Comparison of ENCODE assay signal across 28 cellular contexts in the genomic region with DNA sequence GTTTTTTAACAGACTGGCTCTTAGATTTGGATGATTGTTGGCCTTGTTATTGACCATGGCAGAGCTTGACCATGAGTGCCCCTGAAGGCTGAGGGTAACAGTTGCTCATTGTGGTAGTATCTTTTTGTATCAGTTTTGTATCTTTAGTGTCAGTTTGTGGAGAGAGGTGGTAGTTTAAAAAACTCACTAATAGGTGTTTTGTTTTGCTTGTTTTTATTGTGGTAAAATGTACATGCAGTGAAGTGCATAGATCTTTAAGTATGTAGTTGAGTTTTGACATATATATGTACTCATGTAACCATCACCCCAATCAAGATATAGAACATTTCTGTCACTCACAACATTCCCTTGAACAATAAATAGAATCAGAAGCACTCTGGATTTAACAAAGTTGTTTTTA. TPM values are rescaled to one million over a fixed set of nuclear protein-coding genes. Genes with fewer than 3 reads are reported as not detected.
A peak's percentile ranks its signal among the peaks of the same experiment; 100 is the strongest.
DNase-seq lines count a peak whose midpoint lies in the region; ATAC-seq, FAIRE-seq and TF ChIP-seq lines count a peak whose summit lies in the region.
"Had no signal": no experiment of that assay in that cellular context is flagged by ENCODE, and none has a peak within 500 bp of the region (broad histone marks: within the 10 kb centered on the region; RNA-seq: fewer than 3 reads in every experiment).

No MANE protein-coding gene starts in this region.

- H3K4me1 ChIP-seq in K562 (replicated peaks in 1 of 2; ENCODE audit: control insufficient read depth in 2 of 2, insufficient read depth in 2 of 2, low read length in 2 of 2), result peaks cover 10 to 30% of the 10 kb centered on the region in 2 experiments; a peak in 4 of 5 replicates
- H3K4me1 ChIP-seq: neural progenitor cell, parathyroid adenoma, testis had no signal

- peak; percentile 22 for DNase-seq in GM12865 (ENCODE audit: low read depth)
- no peak for DNase-seq in K562 (ENCODE audit: extremely low read depth in 1 of 4, low spot score in 3 of 4)
- DNase-seq: ACHN; activated CD4-positive, alpha-beta T cell treated with anti-CD3 and anti-CD28 coated beads for 1 hour; activated CD8-positive, alpha-beta T cell treated with anti-CD3 and anti-CD28 coated beads for 36 hours; activated effector memory CD4-positive, alpha-beta T cell treated with anti-CD3 and anti-CD28 coated beads, Interleukin-2, amount 50 U/mL, for 16 hours; gastrocnemius medialis; HFFc6; kidney glomerular epithelial cell; NCI-H146; NCI-H446; NCI-H748 treated with DMSO at 0.1 percent for 48 hours; Peyer's patch; right cardiac atrium; SHP77 treated with DMSO at 0.1 percent for 48 hours; stimulated activated CD4-positive, alpha-beta T cell treated with anti-CD3 and anti-CD28 coated beads, Interleukin-1b, Interleukin-23, amount 100 ng/mL, for 48 hours; stimulated activated naive CD8-positive, alpha-beta T cell treated with anti-CD3 and anti-CD28 coated beads, Interleukin-15, Interleukin-2, amounts not matched to agents 100 U/mL and 50 U/mL, for 24 hours; testis; uterus had no signal

- H3K9me1 ChIP-seq in K562 (ENCODE audit: control insufficient read depth, insufficient read depth, low read length), result no peaks in the 10 kb centered on the region

- no peak for TF ChIP-seq RAD21 in K562 (CRISPR knock-in tag; conservative IDR thresholded peaks at IDR 0.05 in 1 of 2, IDR thresholded peaks at IDR 0.05 in 1 of 2)

- no peak overlapping the region for H2AFZ ChIP-seq in K562 (ENCODE audit: low read depth, low read length)
- H2AFZ ChIP-seq: GM23338, neural progenitor cell, parathyroid adenoma had no signal

- CTCF ChIA-PET in K562 (lab: Yijun Ruan, JAX; ENCODE audit: low intra/inter-chr PET ratio), result no interaction called here

- TF ChIP-seq EP300 in K562 (IDR thresholded peaks at IDR 0.05; ENCODE audit: low read length), result no peak

- H4K20me1 ChIP-seq in K562 (replicated peaks; ENCODE audit: control insufficient read depth, insufficient read depth, low read length), result peaks cover 6% of the 10 kb centered on the region; the same call in 1 of the 2 replicates

- 0 out of 3 replicates have a peak, but pooled peaks cover 2% of the 10 kb centered on the region for H3K36me3 ChIP-seq in K562 (ENCODE audit: control insufficient read depth, insufficient read depth, low read length)
- H3K36me3 ChIP-seq: gastrocnemius medialis, neural progenitor cell, Peyer's patch, uterus had no signal

- no peaks in the 10 kb centered on the region for H3K27me3 ChIP-seq in K562 (ENCODE audit: control insufficient read depth in 2 of 2, insufficient read depth in 2 of 2, low read length in 2 of 2)
- H3K27me3 ChIP-seq: gastrocnemius medialis, neural progenitor cell, Peyer's patch, testis, uterus had no signal

- intact Hi-C loops in K562 (cut with micrococcal nuclease), result no loop called here

- ATAC-seq in GM18870 (IDR thresholded peaks at IDR 0.05; ENCODE audit: unreplicated experiment) (peak; percentile 65), HG03432 (IDR thresholded peaks at IDR 0.05; ENCODE audit: unreplicated experiment) (peak; percentile 40), K562 (no peak), GM19452 (IDR thresholded peaks at IDR 0.05; ENCODE audit: unreplicated experiment) (no peak), GM21360 (IDR thresholded peaks at IDR 0.05; ENCODE audit: unreplicated experiment) (no peak), HG02678 (IDR thresholded peaks at IDR 0.05; ENCODE audit: unreplicated experiment) (no peak)
- ATAC-seq: activated CD8-positive, alpha-beta T cell treated with anti-CD3 and anti-CD28 coated beads for 36 hours; gastrocnemius medialis; GM23338; HepG2; right cardiac atrium; stimulated activated naive CD8-positive, alpha-beta T cell treated with anti-CD3 and anti-CD28 coated beads, Interleukin-15, Interleukin-2, amounts not matched to agents 100 U/mL and 50 U/mL, for 24 hours had no signal

- BruUV-seq in K562 (replicated peaks; lab: Mats Ljungman, UMichigan), result no TSS peak

- H3K4me3 ChIP-seq in GM12865 (ENCODE audit: low read depth, low read length) (no peak overlapping the region), K562 (no peak overlapping the region)
- H3K4me3 ChIP-seq: gastrocnemius medialis, GM23338, neural progenitor cell, Peyer's patch, testis, uterus had no signal

- POLR2A ChIA-PET in K562 (lab: Yijun Ruan, JAX), result interaction anchor here (0.6 kb wide), 1 partner anchor 828 kb away, joined by 3 read pairs; no protein-coding TSS in a partner anchor

- H3K27ac ChIP-seq in K562 (ENCODE audit: extremely low read depth, low read depth, low read length), result no peak overlapping the region
- H3K27ac ChIP-seq: gastrocnemius medialis, neural progenitor cell, parathyroid adenoma, Peyer's patch, testis, uterus had no signal

- in situ Hi-C loops in K562 (cut with MboI), result no loop called here

- no peak for FAIRE-seq in K562 (lab: Jason Lieb, UNC)
- FAIRE-seq: HepG2 had no signal

- no peak for TF ChIP-seq POLR2A in K562 (conservative IDR thresholded peaks at IDR 0.05)

- no peak for TF ChIP-seq CTCF in GM12865 (IDR thresholded peaks at IDR 0.05; ENCODE audit: insufficient read depth, low read depth, low read length, missing control alignments)
- TF ChIP-seq CTCF in K562 (IDR thresholded peaks at IDR 0.05 in 2 of 3, conservative IDR thresholded peaks at IDR 0.05 in 1 of 3; ENCODE audit: insufficient read depth in 2 of 3, low read depth in 1 of 3, low read length in 3 of 3), result no peak

- no peak overlapping the region for H3K4me2 ChIP-seq in K562 (ENCODE audit: insufficient read depth, low read length)
- H3K4me2 ChIP-seq: GM23338, neural progenitor cell had no signal

- no peak overlapping the region for H3K9ac ChIP-seq in K562 (ENCODE audit: insufficient read depth in 1 of 2, low read depth in 2 of 2, low read length in 2 of 2)
- H3K9ac ChIP-seq: neural progenitor cell, parathyroid adenoma had no signal

- no peaks in the 10 kb centered on the region for H3K9me3 ChIP-seq in K562 (replicated peaks; ENCODE audit: control insufficient read depth, insufficient read depth, low read depth, low read length)
- H3K9me3 ChIP-seq: gastrocnemius medialis, Peyer's patch, testis, uterus had no signal

- H3K79me2 ChIP-seq in K562 (ENCODE audit: control insufficient read depth, insufficient read depth, low read length), result peaks cover 99% of the 10 kb centered on the region

TF ChIP-seq in K562, 482 proteins besides CTCF, POLR2A, EP300 and RAD21 (continues in another document):
- no peak for TF ChIP-seq ARID3B (CRISPR knock-in tag; IDR thresholded peaks at IDR 0.05; ENCODE audit: borderline replicate concordance)

RNA-seq across cellular contexts. Expression of gene GMPS, which starts 9.8 kb away (rescaled TPM):
- total RNA-seq in K562 (2011; cell fraction: chromatin; rRNA removed; ENCODE audit: low replicate concordance), result 24.3 and 122 TPM in 2 replicates
- 8.3 and 10.4 TPM in 2 replicates for total RNA-seq in K562 (2011; cell fraction: nucleolus; rRNA removed)
- 20.8 and 36.6 TPM in 2 replicates for total RNA-seq in K562 (2011; cell fraction: nucleoplasm; rRNA removed)
- total RNA-seq in K562 (2014; rRNA removed), result 73.7 and 78.2 TPM in 2 replicates
- 234 and 267 TPM in 2 replicates for total RNA-seq in K562 (2014; rRNA removed; fragmentation: Illumina TruSeq; extraction: Trizol)
- total RNA-seq in K562 (2015; rRNA removed; fragmentation: Illumina TruSeq; extraction: Trizol), result 162 and 170 TPM in 2 replicates
- total RNA-seq in K562 (2021), result 226 and 234 TPM in 2 replicates
- polyA plus RNA-seq in K562 (2011; rRNA removed), result 105 and 156 TPM in 2 replicates
- polyA plus RNA-seq in K562 (2011; cell fraction: cytosol; rRNA removed), result 48.6 and 85.1 TPM in 2 replicates
- polyA plus RNA-seq in K562 (2011; cell fraction: nucleus; rRNA removed), result 25.8 and 44.4 TPM in 2 replicates
- polyA plus RNA-seq in K562 (2012), result 152 and 174 TPM in 2 replicates
- polyA plus RNA-seq in K562 (2014; fragmentation: Illumina TruSeq; extraction: Trizol), result 235 and 282 TPM in 2 replicates
- 10 to 100 TPM; 74.2 to 87.0 TPM for polyA plus RNA-seq in K562 (2014; fragmentation: Nextera tagmentation; extraction: Ambion mirVana)
- polyA plus RNA-seq in K562 (2014; rRNA removed), result 95.9 and 106 TPM in 2 replicates
- polyA minus RNA-seq in K562 (2011; rRNA and poly(A)+ RNA removed), result 314 and 384 TPM in 2 replicates
- polyA minus RNA-seq in K562 (2011; cell fraction: cytosol; rRNA and poly(A)+ RNA removed), result 146 and 156 TPM in 2 replicates
- polyA minus RNA-seq in K562 (2011; cell fraction: nucleus; rRNA and poly(A)+ RNA removed), result 12.3 and 30.1 TPM in 2 replicates

RNA-seq across cellular contexts. Expression of gene SLC33A1, which starts 26.1 kb away (rescaled TPM):
- total RNA-seq in K562 (2011; cell fraction: chromatin; rRNA removed; ENCODE audit: low replicate concordance), result 80.9 and 96.6 TPM in 2 replicates
- 60.8 and 64.4 TPM in 2 replicates for total RNA-seq in K562 (2011; cell fraction: nucleolus; rRNA removed)
- total RNA-seq in K562 (2011; cell fraction: nucleoplasm; rRNA removed), result 70.8 and 71.1 TPM in 2 replicates
- total RNA-seq in K562 (2014; rRNA removed), result 16.4 and 21.1 TPM in 2 replicates
- 23.0 and 25.5 TPM in 2 replicates for total RNA-seq in K562 (2014; rRNA removed; fragmentation: Illumina TruSeq; extraction: Trizol)
- total RNA-seq in K562 (2015; rRNA removed; fragmentation: Illumina TruSeq; extraction: Trizol), result 25.0 and 26.8 TPM in 2 replicates
- 22.0 and 22.7 TPM in 2 replicates for total RNA-seq in K562 (2021)
- polyA plus RNA-seq in K562 (2011; rRNA removed), result 25.5 and 29.2 TPM in 2 replicates
- polyA plus RNA-seq in K562 (2011; cell fraction: cytosol; rRNA removed), result 20.9 and 24.3 TPM in 2 replicates
- 34.8 and 49.9 TPM in 2 replicates for polyA plus RNA-seq in K562 (2011; cell fraction: nucleus; rRNA removed)
- 16.9 and 25.6 TPM in 2 replicates for polyA plus RNA-seq in K562 (2012)
- 18.8 and 20.5 TPM in 2 replicates for polyA plus RNA-seq in K562 (2014; fragmentation: Illumina TruSeq; extraction: Trizol)
- 1 to 10 TPM; 6.2 to 7.8 TPM for polyA plus RNA-seq in K562 (2014; fragmentation: Nextera tagmentation; extraction: Ambion mirVana)
- polyA plus RNA-seq in K562 (2014; rRNA removed), result 18.3 and 19.6 TPM in 2 replicates
- polyA minus RNA-seq in K562 (2011; rRNA and poly(A)+ RNA removed), result 34.9 and 54.9 TPM in 2 replicates
- 20.8 and 30.1 TPM in 2 replicates for polyA minus RNA-seq in K562 (2011; cell fraction: cytosol; rRNA and poly(A)+ RNA removed)
- polyA minus RNA-seq in K562 (2011; cell fraction: nucleus; rRNA and poly(A)+ RNA removed), result 29.2 and 54.0 TPM in 2 replicates

Comparison
In these comparisons a context has a peak if more than half of its experiments do, and no peak if none do; other contexts are left out.
1. ATAC-seq: peak in GM18870 (single experiment) and HG03432 (single experiment); none in K562 (single experiment), GM19452 (single experiment), GM21360 (single experiment) and HG02678 (single experiment).